In genomic region chr5:112737472-112738179, GRCh38 we compare ENCODE assay signal across 8 cellular contexts. TPM values are rescaled to one million over a fixed set of nuclear protein-coding genes. Genes with fewer than 3 reads are reported as not detected.
DNase-seq lines count a peak whose midpoint lies in the region; FAIRE-seq and TF ChIP-seq lines count a peak whose summit lies in the region.

Gene APC (plus strand): TSS chr5:112737885. CDS start chr5:112754891, 17,006 bp downstream.

- H3K27me3 ChIP-seq in MM.1S (replicated peaks; ENCODE audit: insufficient read depth, low read length), result no peaks in the 10 kb centered on the region
- H3K27me3 ChIP-seq in neutrophil, result no peaks in the 10 kb centered on the region
- no peaks in the 10 kb centered on the region for H3K27me3 ChIP-seq in subcutaneous abdominal adipose tissue (ENCODE audit: control insufficient read depth in 5 of 5, insufficient read depth in 4 of 5, low read length in 5 of 5)

- no peak within 1 kb of the TSS for H3K27ac Mint-ChIP-seq in activated naive CD4-positive, alpha-beta T cell treated with anti-CD3 and anti-CD28 coated beads for 36 hours

- H3K36me3 ChIP-seq in ES-I3 (ENCODE audit: insufficient read depth, low read length), result no peaks in the 10 kb centered on the region
- H3K36me3 ChIP-seq in MM.1S (replicated peaks; ENCODE audit: insufficient read depth, low read length), result no peaks in the 10 kb centered on the region
- no peaks in the 10 kb centered on the region for H3K36me3 ChIP-seq in neutrophil
- no peaks in the 10 kb centered on the region for H3K36me3 ChIP-seq in subcutaneous abdominal adipose tissue (ENCODE audit: control insufficient read depth in 5 of 5, insufficient read depth in 5 of 5, low read length in 5 of 5)

- H3K4me1 ChIP-seq in ES-I3 (ENCODE audit: insufficient read depth, low read length), result no peaks in the 10 kb centered on the region
- H3K4me1 ChIP-seq in MM.1S (ENCODE audit: low read length), result no peaks in the 10 kb centered on the region
- peaks cover 28 to 30% of the 10 kb centered on the region in 2 experiments for H3K4me1 ChIP-seq in neutrophil (ENCODE audit: control insufficient read depth in 1 of 2, insufficient read depth in 1 of 2, low read depth in 1 of 2, low read length in 1 of 2)
- peaks cover 0 to 20% (median 17%) of the 10 kb centered on the region in 5 donors for H3K4me1 ChIP-seq in subcutaneous abdominal adipose tissue (ENCODE audit: control insufficient read depth in 5 of 5, insufficient read depth in 5 of 5, low read length in 5 of 5)

- H3K36me3 Mint-ChIP-seq in activated naive CD4-positive, alpha-beta T cell treated with anti-CD3 and anti-CD28 coated beads for 36 hours (ENCODE audit: low read depth), result peaks cover 5% of the 10 kb centered on the region

- no peaks in the 10 kb centered on the region for H3F3A ChIP-seq in MM.1S (ENCODE audit: insufficient read depth, low read length)

- H3K9ac ChIP-seq in ES-I3 (ENCODE audit: low read depth, low read length) (peak within 1 kb of the TSS; percentile 67), MM.1S (ENCODE audit: low read length) (no peak within 1 kb of the TSS), subcutaneous abdominal adipose tissue (ENCODE audit: low read length in 5 of 5) (peak within 1 kb of the TSS; percentile 71 to 90 (median 84))

- intact Hi-C loops in activated naive CD4-positive, alpha-beta T cell treated with anti-CD3 and anti-CD28 coated beads for 36 hours (cut with micrococcal nuclease), result loop anchor here (1.0 to 2.0 kb wide), 2 partner anchors 30 to 239 kb away; partner anchors contain the start of gene DCP2

- CTCF ChIA-PET in activated naive CD4-positive, alpha-beta T cell treated with anti-CD3 and anti-CD28 coated beads for 36 hours (lab: Charles Lee), result interaction anchor here (0.9 to 3.5 kb wide), 5 partner anchors 10 to 46 kb away, joined by 3 to 14 read pairs (median 3); no protein-coding TSS in a partner anchor

- DNase-seq in H54 (ENCODE audit: insufficient read length, low spot score) (peak; percentile 80), MM.1S (peak; percentile 12), SK-N-DZ (ENCODE audit: low spot score) (peak; percentile 90), germinal center (ENCODE audit: low spot score) (peak; percentile 88)
- DNase-seq in activated naive CD4-positive, alpha-beta T cell treated with anti-CD3 and anti-CD28 coated beads for 36 hours, result peak; percentile 92

- H3K9me2 ChIP-seq in MM.1S (replicated peaks; ENCODE audit: insufficient read depth, low read length), result no peaks in the 10 kb centered on the region

- TF ChIP-seq CTCF in MM.1S (IDR thresholded peaks at IDR 0.05; ENCODE audit: low read length), result no peak
- TF ChIP-seq CTCF in neutrophil (IDR thresholded peaks at IDR 0.05), result peak; percentile 8

- H4K20me1 ChIP-seq in MM.1S (ENCODE audit: insufficient read depth, low read length), result no peaks in the 10 kb centered on the region

- H3K9me3 ChIP-seq in ES-I3 (ENCODE audit: control insufficient read depth, insufficient read depth, low read length) (no peaks in the 10 kb centered on the region), MM.1S (replicated peaks; ENCODE audit: insufficient read depth, low read length) (no peaks in the 10 kb centered on the region), neutrophil (no peaks in the 10 kb centered on the region), subcutaneous abdominal adipose tissue (ENCODE audit: control insufficient read depth in 5 of 5, low read length in 5 of 5) (no peaks in the 10 kb centered on the region)

- peak within 1 kb of the TSS; percentile 49; the same call in 1 of the 2 replicates for H3K4me2 ChIP-seq in MM.1S (ENCODE audit: low read depth, low read length)

- H3K4me3 ChIP-seq in MM.1S (ENCODE audit: low read length) (peak within 1 kb of the TSS; percentile 61), neutrophil (ENCODE audit: low read depth in 1 of 2, low read length in 1 of 2) (peak within 1 kb of the TSS; percentile 59 to 63), subcutaneous abdominal adipose tissue (ENCODE audit: low read depth in 1 of 5, low read length in 5 of 5) (peak within 1 kb of the TSS; percentile 81 to 97 (median 85))

- H3K4me1 Mint-ChIP-seq in activated naive CD4-positive, alpha-beta T cell treated with anti-CD3 and anti-CD28 coated beads for 36 hours (ENCODE audit: low read depth), result peaks cover 18% of the 10 kb centered on the region

- H3K9me3 Mint-ChIP-seq in activated naive CD4-positive, alpha-beta T cell treated with anti-CD3 and anti-CD28 coated beads for 36 hours, result no peaks in the 10 kb centered on the region

- H3K27ac ChIP-seq in MM.1S (ENCODE audit: low read length) (no peak within 1 kb of the TSS), neutrophil (peak within 1 kb of the TSS; percentile 83), subcutaneous abdominal adipose tissue (ENCODE audit: low read depth, low read length) (peak within 1 kb of the TSS; percentile 76)

- FAIRE-seq in H54 (lab: Jason Lieb, UNC), result peak; percentile 91

- H3K4me3 Mint-ChIP-seq in activated naive CD4-positive, alpha-beta T cell treated with anti-CD3 and anti-CD28 coated beads for 36 hours, result peak within 1 kb of the TSS; percentile 95

- peaks cover 6% of the 10 kb centered on the region; the same call in 1 of the 2 replicates for H3K79me2 ChIP-seq in MM.1S (ENCODE audit: low read length)

- peak within 1 kb of the TSS; percentile 61; the same call in 1 of the 2 replicates for H2AFZ ChIP-seq in MM.1S (ENCODE audit: low read length)

- H3K27me3 Mint-ChIP-seq in activated naive CD4-positive, alpha-beta T cell treated with anti-CD3 and anti-CD28 coated beads for 36 hours (ENCODE audit: low read depth), result no peaks in the 10 kb centered on the region

- TF ChIP-seq POLR2A in H54 (IDR thresholded peaks at IDR 0.05; ENCODE audit: low read depth, low read length), result peak; percentile 58

RNA-seq across cellular contexts. Expression of gene APC, which starts in this region (rescaled TPM):
- 12.7 and 21.0 TPM in 2 replicates for polyA plus RNA-seq in SK-N-DZ (2014; cell fraction: cytosol; rRNA removed)
- 8.9 and 17.0 TPM in 2 replicates for polyA plus RNA-seq in SK-N-DZ (2014; cell fraction: nucleus; rRNA removed)
- total RNA-seq in activated naive CD4-positive, alpha-beta T cell treated with anti-CD3 and anti-CD28 coated beads for 36 hours, result 10 to 100 TPM; 15.6 to 17.2 TPM

Comparison
In these comparisons a context has a peak if more than half of its experiments do, and no peak if none do; other contexts are left out.
1. DNase-seq: peak in every context shown above with its lines; median percentile 92 in activated naive CD4-positive, alpha-beta T cell treated with anti-CD3 and anti-CD28 coated beads for 36 hours; 90 in SK-N-DZ; 88 in germinal center; 80 in H54; 12 in MM.1S.